ENCODE assay signal across 8 cellular contexts in genomic region chr16:4271176-4272113, GRCh38. TPM values are rescaled to one million over a fixed set of nuclear protein-coding genes. Genes with fewer than 3 reads are reported as not detected.
A peak's percentile ranks its signal among the peaks of the same experiment; 100 is the strongest.
DNase-seq lines count a peak whose midpoint lies in the region; ATAC-seq, FAIRE-seq and TF ChIP-seq lines count a peak whose summit lies in the region.

No MANE protein-coding gene starts in this region.

- H3K4me3 ChIP-seq in WI38 (ENCODE audit: low read depth, low read length) (peak overlapping the region; percentile 65), bronchial epithelial cell (ENCODE audit: low read depth, low read length) (peak overlapping the region; percentile 71), spleen (peak overlapping the region; percentile 88 to 100 (median 99))

- TF ChIP-seq CTCF in WI38 (IDR thresholded peaks at IDR 0.05; ENCODE audit: low read depth, low read length) (no peak), bronchial epithelial cell (IDR thresholded peaks at IDR 0.05; ENCODE audit: insufficient read depth, low read length, severe bottlenecking) (no peak), spleen (IDR thresholded peaks at IDR 0.05 in 8 of 11, conservative IDR thresholded peaks at IDR 0.05 in 3 of 11) (peak in 6 of 11 experiments; percentile 14 to 42 (median 26))

- peak overlapping the region; percentile 69 to 95 (median 90) for H3K27ac ChIP-seq in spleen

- intact Hi-C loops in spleen (cut with DNase I; ENCODE audit: low total_unique reads), result no loop called here

- FAIRE-seq in bronchial epithelial cell (lab: Jason Lieb, UNC), result no peak

- H3K4me1 ChIP-seq in spleen, result peaks cover 10 to 45% (median 20%) of the 10 kb centered on the region in 6 donors

- H3K9me3 ChIP-seq in spleen, result no peaks in the 10 kb centered on the region

- ATAC-seq in GM18520 (IDR thresholded peaks at IDR 0.05; ENCODE audit: unreplicated experiment) (peak; percentile 68), HG03095 (IDR thresholded peaks at IDR 0.05; ENCODE audit: unreplicated experiment) (peak; percentile 56)

- DNase-seq in 8988T (peak; percentile 78), NCI-H2171 treated with DMSO at 0.1 percent for 48 hours (lab: John Stamatoyannopoulos, UW) (peak; percentile 97), bronchial epithelial cell (ENCODE audit: low read depth) (peak; percentile 86), iris pigment epithelial cell (ENCODE audit: low read depth) (peak; percentile 96), spleen (peak; percentile 99)

- WGBS in spleen, 5 donors, result 0 to 1% (median 0%) methylated on average over 52 to 72 of the region's 72 CpGs

- H3K27me3 ChIP-seq in bronchial epithelial cell (ENCODE audit: control insufficient read depth, insufficient read depth, low read length) (no peaks in the 10 kb centered on the region), spleen (replicated peaks in 1 of 7) (no peaks in the 10 kb centered on the region)

- no peaks in the 10 kb centered on the region for H3K36me3 ChIP-seq in bronchial epithelial cell (ENCODE audit: control insufficient read depth, insufficient read depth, low read length)
- H3K36me3 ChIP-seq in spleen, result no peaks in the 10 kb centered on the region

- peak in 2 of 3 donors; percentile 53 to 54 for TF ChIP-seq POLR2A in spleen (IDR thresholded peaks at IDR 0.05)

RNA-seq across cellular contexts. Expression of gene TFAP4, which starts 1.4 kb away (rescaled TPM):
- total RNA-seq in bronchial epithelial cell (3.7 and 11.8 TPM in 2 replicates), spleen (10 to 100 TPM in 4 of 7 donors, 1 to 10 TPM in 3; 8.5 to 14.9 (median 11.0) TPM)
- polyA plus RNA-seq in spleen, result 10 to 100 TPM in 2 of 3 donors, 1 to 10 TPM in 1; 7.6 to 14.2 (median 11.5) TPM

RNA-seq across cellular contexts. Expression of gene SRL, which starts 29.6 kb away (rescaled TPM):
- not detected in 2 replicates for total RNA-seq in bronchial epithelial cell
- total RNA-seq in spleen, result 1 to 10 TPM; 2.1 to 5.8 (median 3.8) TPM
- 1 to 10 TPM in 1 of 3 donors, under 1 TPM in 2; 0.57 to 1.8 (median 0.62) TPM for polyA plus RNA-seq in spleen

RNA-seq across cellular contexts. Expression of gene GLIS2, which starts 44.4 kb away (rescaled TPM):
- total RNA-seq in bronchial epithelial cell, result 0.53 and 0.77 TPM in 2 replicates
- 1 to 10 TPM; 1.8 to 8.4 (median 4.8) TPM for total RNA-seq in spleen
- 1 to 10 TPM in 2 of 3 donors, under 1 TPM in 1; 0.89 to 2.5 (median 2.0) TPM for polyA plus RNA-seq in spleen

Comparison
In these comparisons a context has a peak if more than half of its experiments do, and no peak if none do; other contexts are left out.
1. Peak in every context shown above with its lines: DNase-seq, ATAC-seq, H3K4me3 ChIP-seq and H3K27ac ChIP-seq.
2. CTCF ChIP-seq: peak in spleen (6 of 11); none in WI38 (single experiment) and bronchial epithelial cell (single experiment).